Comparison of ENCODE assay signal across 1 cellular context in the genomic region with DNA sequence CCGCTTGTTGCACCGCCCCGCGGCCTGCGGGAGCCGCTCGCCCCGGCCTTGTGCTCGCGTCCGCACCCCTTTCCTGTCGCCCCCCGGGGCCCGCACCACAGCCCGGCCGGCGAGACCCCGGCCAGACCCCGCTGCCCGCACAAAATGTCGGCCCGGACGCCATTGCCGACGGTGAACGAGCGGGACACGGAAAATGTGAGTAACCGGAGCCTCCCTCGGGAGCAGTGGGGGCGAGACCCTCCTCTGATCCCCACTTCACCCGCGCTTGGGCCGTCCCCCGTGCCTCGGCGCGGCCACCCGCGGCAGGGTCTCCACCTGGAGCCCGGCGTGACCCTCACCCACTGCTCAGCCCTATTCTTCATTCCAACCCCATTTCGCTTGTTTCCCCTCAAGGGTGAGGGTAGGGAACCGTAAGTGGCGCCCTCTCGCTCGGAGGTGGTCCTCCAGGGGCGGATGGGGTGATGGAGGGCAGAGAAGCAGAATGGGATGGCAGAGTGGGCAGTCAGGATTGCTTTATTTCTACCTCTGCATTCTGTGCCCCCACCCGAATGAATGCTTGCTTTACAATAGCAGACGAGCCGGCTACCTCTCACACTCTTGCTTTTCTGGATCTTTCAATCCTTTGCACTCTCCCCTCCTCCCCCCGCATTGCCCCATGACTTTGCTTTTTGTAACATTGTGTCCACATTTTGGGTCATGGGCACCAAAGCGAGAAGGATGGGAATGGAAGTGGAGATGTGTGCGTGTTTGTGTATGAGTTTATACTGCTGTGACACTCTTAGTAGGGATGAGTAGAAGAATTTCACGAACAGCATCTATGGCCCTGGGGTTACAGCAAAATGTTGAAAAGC.
TF ChIP-seq lines count a peak whose summit lies in the region.

No MANE protein-coding gene starts in this region.

TF ChIP-seq in HEK293, 187 proteins besides CTCF, POLR2A, EP300 and RAD21 (continued from another document):
- TF ChIP-seq, protein P1, sequence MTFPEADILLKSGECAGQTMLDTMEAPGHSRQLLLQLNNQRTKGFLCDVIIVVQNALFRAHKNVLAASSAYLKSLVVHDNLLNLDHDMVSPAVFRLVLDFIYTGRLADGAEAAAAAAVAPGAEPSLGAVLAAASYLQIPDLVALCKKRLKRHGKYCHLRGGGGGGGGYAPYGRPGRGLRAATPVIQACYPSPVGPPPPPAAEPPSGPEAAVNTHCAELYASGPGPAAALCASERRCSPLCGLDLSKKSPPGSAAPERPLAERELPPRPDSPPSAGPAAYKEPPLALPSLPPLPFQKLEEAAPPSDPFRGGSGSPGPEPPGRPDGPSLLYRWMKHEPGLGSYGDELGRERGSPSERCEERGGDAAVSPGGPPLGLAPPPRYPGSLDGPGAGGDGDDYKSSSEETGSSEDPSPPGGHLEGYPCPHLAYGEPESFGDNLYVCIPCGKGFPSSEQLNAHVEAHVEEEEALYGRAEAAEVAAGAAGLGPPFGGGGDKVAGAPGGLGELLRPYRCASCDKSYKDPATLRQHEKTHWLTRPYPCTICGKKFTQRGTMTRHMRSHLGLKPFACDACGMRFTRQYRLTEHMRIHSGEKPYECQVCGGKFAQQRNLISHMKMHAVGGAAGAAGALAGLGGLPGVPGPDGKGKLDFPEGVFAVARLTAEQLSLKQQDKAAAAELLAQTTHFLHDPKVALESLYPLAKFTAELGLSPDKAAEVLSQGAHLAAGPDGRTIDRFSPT (tag by site-specific recombination; IDR thresholded peaks at IDR 0.05), result peak; percentile 80
- TF ChIP-seq ZSCAN30 (tag by site-specific recombination; IDR thresholded peaks at IDR 0.05) (0 out of 2 replicates have a peak, but pooled peaks have one; percentile 14), ZNF366 (tag by site-specific recombination; conservative IDR thresholded peaks at IDR 0.05) (peak; percentile 83), EGR2 (tag by site-specific recombination; IDR thresholded peaks at IDR 0.05; ENCODE audit: low read depth) (peak; percentile 65), BCL11A (tag by site-specific recombination; IDR thresholded peaks at IDR 0.05; ENCODE audit: low read depth) (no peak), ZNF341 (tag by site-specific recombination; IDR thresholded peaks at IDR 0.05; ENCODE audit: low read depth) (0 out of 2 replicates have a peak, but pooled peaks have one; percentile 14), PRDM1 (tag by site-specific recombination; IDR thresholded peaks at IDR 0.05) (peak; percentile 90), SCRT2 (tag by site-specific recombination; IDR thresholded peaks at IDR 0.05) (peak; percentile 80), REPIN1 (tag by site-specific recombination; IDR thresholded peaks at IDR 0.05; ENCODE audit: low read depth) (no peak), ZNF335 (tag by site-specific recombination; conservative IDR thresholded peaks at IDR 0.05) (peak; percentile 69), ZFHX2 (tag by site-specific recombination; conservative IDR thresholded peaks at IDR 0.05) (peak; percentile 68), ZNF121 (tag by site-specific recombination; IDR thresholded peaks at IDR 0.05) (0 out of 2 replicates have a peak, but pooled peaks have one; percentile 9), ZFP37 (tag by site-specific recombination; IDR thresholded peaks at IDR 0.05) (0 out of 2 replicates have a peak, but pooled peaks have one; percentile 24), ZXDB (tag by site-specific recombination; IDR thresholded peaks at IDR 0.05) (0 out of 2 replicates have a peak, but pooled peaks have one; percentile 2), ZNF2 (tag by site-specific recombination; IDR thresholded peaks at IDR 0.05) (0 out of 2 replicates have a peak, but pooled peaks have one; percentile 18), ZBTB48 (tag by site-specific recombination; IDR thresholded peaks at IDR 0.05) (peak; percentile 37; the same call in 1 of the 2 replicates), YY1 (tag by site-specific recombination; IDR thresholded peaks at IDR 0.05) (peak; percentile 84)
- TF ChIP-seq, protein P2, sequence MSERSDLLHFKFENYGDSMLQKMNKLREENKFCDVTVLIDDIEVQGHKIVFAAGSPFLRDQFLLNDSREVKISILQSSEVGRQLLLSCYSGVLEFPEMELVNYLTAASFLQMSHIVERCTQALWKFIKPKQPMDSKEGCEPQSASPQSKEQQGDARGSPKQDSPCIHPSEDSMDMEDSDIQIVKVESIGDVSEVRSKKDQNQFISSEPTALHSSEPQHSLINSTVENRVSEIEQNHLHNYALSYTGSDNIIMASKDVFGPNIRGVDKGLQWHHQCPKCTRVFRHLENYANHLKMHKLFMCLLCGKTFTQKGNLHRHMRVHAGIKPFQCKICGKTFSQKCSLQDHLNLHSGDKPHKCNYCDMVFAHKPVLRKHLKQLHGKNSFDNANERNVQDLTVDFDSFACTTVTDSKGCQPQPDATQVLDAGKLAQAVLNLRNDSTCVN (tag by site-specific recombination; optimal IDR thresholded peaks at IDR 0.05), result peak; percentile 79
- TF ChIP-seq, protein P3, sequence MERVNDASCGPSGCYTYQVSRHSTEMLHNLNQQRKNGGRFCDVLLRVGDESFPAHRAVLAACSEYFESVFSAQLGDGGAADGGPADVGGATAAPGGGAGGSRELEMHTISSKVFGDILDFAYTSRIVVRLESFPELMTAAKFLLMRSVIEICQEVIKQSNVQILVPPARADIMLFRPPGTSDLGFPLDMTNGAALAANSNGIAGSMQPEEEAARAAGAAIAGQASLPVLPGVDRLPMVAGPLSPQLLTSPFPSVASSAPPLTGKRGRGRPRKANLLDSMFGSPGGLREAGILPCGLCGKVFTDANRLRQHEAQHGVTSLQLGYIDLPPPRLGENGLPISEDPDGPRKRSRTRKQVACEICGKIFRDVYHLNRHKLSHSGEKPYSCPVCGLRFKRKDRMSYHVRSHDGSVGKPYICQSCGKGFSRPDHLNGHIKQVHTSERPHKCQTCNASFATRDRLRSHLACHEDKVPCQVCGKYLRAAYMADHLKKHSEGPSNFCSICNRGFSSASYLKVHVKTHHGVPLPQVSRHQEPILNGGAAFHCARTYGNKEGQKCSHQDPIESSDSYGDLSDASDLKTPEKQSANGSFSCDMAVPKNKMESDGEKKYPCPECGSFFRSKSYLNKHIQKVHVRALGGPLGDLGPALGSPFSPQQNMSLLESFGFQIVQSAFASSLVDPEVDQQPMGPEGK (tag by site-specific recombination; IDR thresholded peaks at IDR 0.05), result peak; percentile 63
- TF ChIP-seq, protein P4, sequence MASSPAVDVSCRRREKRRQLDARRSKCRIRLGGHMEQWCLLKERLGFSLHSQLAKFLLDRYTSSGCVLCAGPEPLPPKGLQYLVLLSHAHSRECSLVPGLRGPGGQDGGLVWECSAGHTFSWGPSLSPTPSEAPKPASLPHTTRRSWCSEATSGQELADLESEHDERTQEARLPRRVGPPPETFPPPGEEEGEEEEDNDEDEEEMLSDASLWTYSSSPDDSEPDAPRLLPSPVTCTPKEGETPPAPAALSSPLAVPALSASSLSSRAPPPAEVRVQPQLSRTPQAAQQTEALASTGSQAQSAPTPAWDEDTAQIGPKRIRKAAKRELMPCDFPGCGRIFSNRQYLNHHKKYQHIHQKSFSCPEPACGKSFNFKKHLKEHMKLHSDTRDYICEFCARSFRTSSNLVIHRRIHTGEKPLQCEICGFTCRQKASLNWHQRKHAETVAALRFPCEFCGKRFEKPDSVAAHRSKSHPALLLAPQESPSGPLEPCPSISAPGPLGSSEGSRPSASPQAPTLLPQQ (tag by site-specific recombination; IDR thresholded peaks at IDR 0.05), result 0 out of 2 replicates have a peak, but pooled peaks have one; percentile 18
- TF ChIP-seq, protein P5, sequence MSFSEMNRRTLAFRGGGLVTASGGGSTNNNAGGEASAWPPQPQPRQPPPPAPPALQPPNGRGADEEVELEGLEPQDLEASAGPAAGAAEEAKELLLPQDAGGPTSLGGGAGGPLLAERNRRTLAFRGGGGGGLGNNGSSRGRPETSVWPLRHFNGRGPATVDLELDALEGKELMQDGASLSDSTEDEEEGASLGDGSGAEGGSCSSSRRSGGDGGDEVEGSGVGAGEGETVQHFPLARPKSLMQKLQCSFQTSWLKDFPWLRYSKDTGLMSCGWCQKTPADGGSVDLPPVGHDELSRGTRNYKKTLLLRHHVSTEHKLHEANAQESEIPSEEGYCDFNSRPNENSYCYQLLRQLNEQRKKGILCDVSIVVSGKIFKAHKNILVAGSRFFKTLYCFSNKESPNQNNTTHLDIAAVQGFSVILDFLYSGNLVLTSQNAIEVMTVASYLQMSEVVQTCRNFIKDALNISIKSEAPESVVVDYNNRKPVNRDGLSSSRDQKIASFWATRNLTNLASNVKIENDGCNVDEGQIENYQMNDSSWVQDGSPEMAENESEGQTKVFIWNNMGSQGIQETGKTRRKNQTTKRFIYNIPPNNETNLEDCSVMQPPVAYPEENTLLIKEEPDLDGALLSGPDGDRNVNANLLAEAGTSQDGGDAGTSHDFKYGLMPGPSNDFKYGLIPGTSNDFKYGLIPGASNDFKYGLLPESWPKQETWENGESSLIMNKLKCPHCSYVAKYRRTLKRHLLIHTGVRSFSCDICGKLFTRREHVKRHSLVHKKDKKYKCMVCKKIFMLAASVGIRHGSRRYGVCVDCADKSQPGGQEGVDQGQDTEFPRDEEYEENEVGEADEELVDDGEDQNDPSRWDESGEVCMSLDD (tag by site-specific recombination; IDR thresholded peaks at IDR 0.05), result no peak; the same call in 1 of the 2 replicates
- TF ChIP-seq, protein P6, sequence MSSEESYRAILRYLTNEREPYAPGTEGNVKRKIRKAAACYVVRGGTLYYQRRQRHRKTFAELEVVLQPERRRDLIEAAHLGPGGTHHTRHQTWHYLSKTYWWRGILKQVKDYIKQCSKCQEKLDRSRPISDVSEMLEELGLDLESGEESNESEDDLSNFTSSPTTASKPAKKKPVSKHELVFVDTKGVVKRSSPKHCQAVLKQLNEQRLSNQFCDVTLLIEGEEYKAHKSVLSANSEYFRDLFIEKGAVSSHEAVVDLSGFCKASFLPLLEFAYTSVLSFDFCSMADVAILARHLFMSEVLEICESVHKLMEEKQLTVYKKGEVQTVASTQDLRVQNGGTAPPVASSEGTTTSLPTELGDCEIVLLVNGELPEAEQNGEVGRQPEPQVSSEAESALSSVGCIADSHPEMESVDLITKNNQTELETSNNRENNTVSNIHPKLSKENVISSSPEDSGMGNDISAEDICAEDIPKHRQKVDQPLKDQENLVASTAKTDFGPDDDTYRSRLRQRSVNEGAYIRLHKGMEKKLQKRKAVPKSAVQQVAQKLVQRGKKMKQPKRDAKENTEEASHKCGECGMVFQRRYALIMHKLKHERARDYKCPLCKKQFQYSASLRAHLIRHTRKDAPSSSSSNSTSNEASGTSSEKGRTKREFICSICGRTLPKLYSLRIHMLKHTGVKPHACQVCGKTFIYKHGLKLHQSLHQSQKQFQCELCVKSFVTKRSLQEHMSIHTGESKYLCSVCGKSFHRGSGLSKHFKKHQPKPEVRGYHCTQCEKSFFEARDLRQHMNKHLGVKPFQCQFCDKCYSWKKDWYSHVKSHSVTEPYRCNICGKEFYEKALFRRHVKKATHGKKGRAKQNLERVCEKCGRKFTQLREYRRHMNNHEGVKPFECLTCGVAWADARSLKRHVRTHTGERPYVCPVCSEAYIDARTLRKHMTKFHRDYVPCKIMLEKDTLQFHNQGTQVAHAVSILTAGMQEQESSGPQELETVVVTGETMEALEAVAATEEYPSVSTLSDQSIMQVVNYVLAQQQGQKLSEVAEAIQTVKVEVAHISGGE (tag by site-specific recombination; conservative IDR thresholded peaks at IDR 0.05; ENCODE audit: low read depth), result peak; percentile 45; the same call in 1 of the 2 replicates
- TF ChIP-seq, protein P7, sequence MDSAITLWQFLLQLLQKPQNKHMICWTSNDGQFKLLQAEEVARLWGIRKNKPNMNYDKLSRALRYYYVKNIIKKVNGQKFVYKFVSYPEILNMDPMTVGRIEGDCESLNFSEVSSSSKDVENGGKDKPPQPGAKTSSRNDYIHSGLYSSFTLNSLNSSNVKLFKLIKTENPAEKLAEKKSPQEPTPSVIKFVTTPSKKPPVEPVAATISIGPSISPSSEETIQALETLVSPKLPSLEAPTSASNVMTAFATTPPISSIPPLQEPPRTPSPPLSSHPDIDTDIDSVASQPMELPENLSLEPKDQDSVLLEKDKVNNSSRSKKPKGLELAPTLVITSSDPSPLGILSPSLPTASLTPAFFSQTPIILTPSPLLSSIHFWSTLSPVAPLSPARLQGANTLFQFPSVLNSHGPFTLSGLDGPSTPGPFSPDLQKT (IDR thresholded peaks at IDR 0.05; ENCODE audit: borderline replicate concordance, low read depth, low read length), result no peak
- TF ChIP-seq, protein P8, sequence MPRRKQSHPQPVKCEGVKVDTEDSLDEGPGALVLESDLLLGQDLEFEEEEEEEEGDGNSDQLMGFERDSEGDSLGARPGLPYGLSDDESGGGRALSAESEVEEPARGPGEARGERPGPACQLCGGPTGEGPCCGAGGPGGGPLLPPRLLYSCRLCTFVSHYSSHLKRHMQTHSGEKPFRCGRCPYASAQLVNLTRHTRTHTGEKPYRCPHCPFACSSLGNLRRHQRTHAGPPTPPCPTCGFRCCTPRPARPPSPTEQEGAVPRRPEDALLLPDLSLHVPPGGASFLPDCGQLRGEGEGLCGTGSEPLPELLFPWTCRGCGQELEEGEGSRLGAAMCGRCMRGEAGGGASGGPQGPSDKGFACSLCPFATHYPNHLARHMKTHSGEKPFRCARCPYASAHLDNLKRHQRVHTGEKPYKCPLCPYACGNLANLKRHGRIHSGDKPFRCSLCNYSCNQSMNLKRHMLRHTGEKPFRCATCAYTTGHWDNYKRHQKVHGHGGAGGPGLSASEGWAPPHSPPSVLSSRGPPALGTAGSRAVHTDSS (tag by site-specific recombination; IDR thresholded peaks at IDR 0.05), result 0 out of 2 replicates have a peak, but pooled peaks have one; percentile 1
